In genomic region chr13:110770678-110771077, GRCh38 we compare ENCODE assay signal across 14 cellular contexts. TPM values are rescaled to one million over a fixed set of nuclear protein-coding genes. Genes with fewer than 3 reads are reported as not detected.
DNase-seq lines count a peak whose midpoint lies in the region; ATAC-seq, FAIRE-seq and TF ChIP-seq lines count a peak whose summit lies in the region.
"Had no signal": no experiment of that assay in that cellular context is flagged by ENCODE, and none has a peak within 500 bp of the region (broad histone marks: within the 10 kb centered on the region; RNA-seq: fewer than 3 reads in every experiment).

No MANE protein-coding gene starts in this region.

- peak overlapping the region; percentile 66 for H3K4me2 ChIP-seq in BLaER1
- no peak overlapping the region for H3K4me2 ChIP-seq in GM23338
- no peak overlapping the region for H3K4me2 ChIP-seq in K562 (ENCODE audit: insufficient read depth, low read length)
- no peak overlapping the region for H3K4me2 ChIP-seq in mesenchymal stem cell (ENCODE audit: low read length, poor library complexity, severe bottlenecking)
- H3K4me2 ChIP-seq: KMS-11 had no signal

- H3K27ac ChIP-seq in BLaER1 (no peak overlapping the region), GM23338 (ENCODE audit: low read depth) (no peak overlapping the region), K562 (ENCODE audit: extremely low read depth, low read depth, low read length) (no peak overlapping the region), mesenchymal stem cell (ENCODE audit: low read length, poor library complexity, severe bottlenecking) (no peak overlapping the region), right atrium auricular region (no peak overlapping the region)
- H3K27ac ChIP-seq: C4-2B, KMS-11 had no signal

- H3K9ac ChIP-seq in BLaER1 = no peak overlapping the region
- no peak overlapping the region for H3K9ac ChIP-seq in K562 (ENCODE audit: insufficient read depth in 1 of 2, low read depth in 2 of 2, low read length in 2 of 2)
- no peak overlapping the region for H3K9ac ChIP-seq in mesenchymal stem cell (ENCODE audit: low read length)
- H3K9ac ChIP-seq: KMS-11 had no signal

- no TSS peak for BruUV-seq in K562 (replicated peaks; lab: Mats Ljungman, UMichigan)

- H3K18ac ChIP-seq in mesenchymal stem cell (ENCODE audit: low read depth in 1 of 2, low read length in 2 of 2) = no peak overlapping the region

- CTCF ChIA-PET in K562 (lab: Yijun Ruan, JAX; ENCODE audit: low intra/inter-chr PET ratio) = no interaction called here

- H3K9me2 ChIP-seq in GM23338 (ENCODE audit: insufficient read depth) = peaks cover 14% of the 10 kb centered on the region

- intact Hi-C loops in K562 (cut with micrococcal nuclease) = no loop called here

- 2% methylated on average over 8 of the region's 10 CpGs for WGBS in K562 (ENCODE audit: insufficient coverage, low coverage, missing lambda C conversion rate)
- WGBS in mesenchymal stem cell = 97% methylated on average over 8 of the region's 10 CpGs

- TF ChIP-seq EP300 in K562 (IDR thresholded peaks at IDR 0.05; ENCODE audit: low read length) = no peak

- H2AK5ac ChIP-seq in mesenchymal stem cell (ENCODE audit: low read length, severe bottlenecking) = no peak overlapping the region

- H2BK12ac ChIP-seq in mesenchymal stem cell (ENCODE audit: low read length in 2 of 2) = no peak overlapping the region

- peak overlapping the region; percentile 56; the same call in 1 of the 2 replicates for H2AFZ ChIP-seq in GM23338
- H2AFZ ChIP-seq in K562 (ENCODE audit: low read depth, low read length) = no peak overlapping the region
- no peak overlapping the region for H2AFZ ChIP-seq in mesenchymal stem cell (ENCODE audit: low read depth, low read length)

- no peak overlapping the region for H4K91ac ChIP-seq in mesenchymal stem cell (ENCODE audit: low read length)

- no peaks in the 10 kb centered on the region for H3K9me3 Mint-ChIP-seq in GM23338
- H3K9me3 Mint-ChIP-seq: CD4-positive, alpha-beta T cell; HFFc6 had no signal

- no peak overlapping the region for H3K14ac ChIP-seq in mesenchymal stem cell (ENCODE audit: low read length in 2 of 2)

- no peak overlapping the region for H3K4me3 Mint-ChIP-seq in GM23338
- H3K4me3 Mint-ChIP-seq: B cell; CD4-positive, alpha-beta T cell; HFFc6 had no signal

- no peak overlapping the region for H4K8ac ChIP-seq in mesenchymal stem cell (ENCODE audit: low read length)

- no peaks in the 10 kb centered on the region for H3K27me3 Mint-ChIP-seq in GM23338 (ENCODE audit: insufficient read depth, low read depth, poor library complexity)

- no peak for FAIRE-seq in K562 (lab: Jason Lieb, UNC)

- TF ChIP-seq CTCF in GM23338 (conservative IDR thresholded peaks at IDR 0.05; ENCODE audit: low read depth in 2 of 2) = 0 out of 4 replicates have a peak, but pooled peaks of 1 of the 2 experiments have one; percentile 26
- TF ChIP-seq CTCF in K562 (IDR thresholded peaks at IDR 0.05 in 2 of 3, conservative IDR thresholded peaks at IDR 0.05 in 1 of 3; ENCODE audit: insufficient read depth in 2 of 3, low read depth in 1 of 3, low read length in 3 of 3) = no peak
- TF ChIP-seq CTCF in right atrium auricular region (IDR thresholded peaks at IDR 0.05) = no peak
- no peak for TF ChIP-seq CTCF in GM20000 (IDR thresholded peaks at IDR 0.05; ENCODE audit: extremely low read depth, missing control alignments)

- H3K36me3 ChIP-seq in BLaER1 (no peaks in the 10 kb centered on the region), GM23338 (ENCODE audit: insufficient read depth) (no peaks in the 10 kb centered on the region), K562 (ENCODE audit: control insufficient read depth, insufficient read depth, low read length) (no peaks in the 10 kb centered on the region), mesenchymal stem cell (ENCODE audit: control insufficient read depth in 1 of 2, insufficient read depth in 2 of 2, low read depth in 1 of 2, low read length in 2 of 2) (no peaks in the 10 kb centered on the region), MG63 (no peaks in the 10 kb centered on the region), right atrium auricular region (no peaks in the 10 kb centered on the region)

- H3K4ac ChIP-seq in mesenchymal stem cell (ENCODE audit: low read depth in 1 of 2, low read length in 2 of 2) = no peak overlapping the region

- H3K9me1 ChIP-seq in K562 (ENCODE audit: control insufficient read depth, insufficient read depth, low read length) = no peaks in the 10 kb centered on the region

- H3F3A ChIP-seq in GM23338 (replicated peaks; ENCODE audit: low read depth) = no peaks in the 10 kb centered on the region

- H3K4me3 ChIP-seq in BLaER1 (no peak overlapping the region), GM23338 (no peak overlapping the region), K562 (no peak overlapping the region), mesenchymal stem cell (ENCODE audit: insufficient read depth in 1 of 2, low read depth in 1 of 2, low read length in 2 of 2) (no peak overlapping the region), MG63 (no peak overlapping the region), right atrium auricular region (no peak overlapping the region)

- H3K36me3 Mint-ChIP-seq in GM23338 (ENCODE audit: low read depth) = no peaks in the 10 kb centered on the region

- no peak overlapping the region for H3K27ac Mint-ChIP-seq in GM23338
- H3K27ac Mint-ChIP-seq: B cell; CD4-positive, alpha-beta T cell; HFFc6 had no signal

- no peak for TF ChIP-seq RAD21 in K562 (CRISPR knock-in tag; conservative IDR thresholded peaks at IDR 0.05 in 1 of 2, IDR thresholded peaks at IDR 0.05 in 1 of 2)

- no peak for TF ChIP-seq POLR2A in K562 (conservative IDR thresholded peaks at IDR 0.05)

- H3K27me3 ChIP-seq in BLaER1 (no peaks in the 10 kb centered on the region), GM23338 (ENCODE audit: insufficient read depth) (no peaks in the 10 kb centered on the region), K562 (ENCODE audit: control insufficient read depth in 2 of 2, insufficient read depth in 2 of 2, low read length in 2 of 2) (peaks cover 12 to 34% of the 10 kb centered on the region in 2 experiments), mesenchymal stem cell (ENCODE audit: control insufficient read depth in 1 of 2, insufficient read depth in 1 of 2, low read length in 2 of 2) (peaks cover 18 to 42% of the 10 kb centered on the region in 2 experiments), MG63 (peaks cover 3% of the 10 kb centered on the region), right atrium auricular region (no peaks in the 10 kb centered on the region)

- H3K4me1 ChIP-seq in BLaER1 (peaks cover 30% of the 10 kb centered on the region), GM23338 (ENCODE audit: insufficient read depth) (no peaks in the 10 kb centered on the region), K562 (replicated peaks in 1 of 2; ENCODE audit: control insufficient read depth in 2 of 2, insufficient read depth in 2 of 2, low read length in 2 of 2) (no peaks in the 10 kb centered on the region; a peak in 1 of 5 replicates), mesenchymal stem cell (ENCODE audit: control insufficient read depth, insufficient read depth, low read depth, low read length) (peaks cover 1% of the 10 kb centered on the region), right atrium auricular region (no peaks in the 10 kb centered on the region)

- H2BK120ac ChIP-seq in mesenchymal stem cell (ENCODE audit: low read depth, low read length) = no peak overlapping the region

- H3K79me2 ChIP-seq in GM23338 (replicated peaks; ENCODE audit: insufficient read depth) = no peaks in the 10 kb centered on the region
- H3K79me2 ChIP-seq in K562 (ENCODE audit: control insufficient read depth, insufficient read depth, low read length) = no peaks in the 10 kb centered on the region

- H2BK5ac ChIP-seq in mesenchymal stem cell (ENCODE audit: low read depth, low read length, poor library complexity, severe bottlenecking) = no peak overlapping the region

- DNase-seq in GM23338 (ENCODE audit: low spot score) (no peak), K562 (ENCODE audit: extremely low read depth in 1 of 4, low spot score in 3 of 4) (no peak), mesenchymal stem cell (no peak), MG63 (no peak), right atrium auricular region (ENCODE audit: low spot score) (no peak), GM20000 (ENCODE audit: low spot score) (no peak)
- DNase-seq: CD4-positive, alpha-beta T cell; GF-D8; HFFc6 had no signal

- peak overlapping the region; percentile 46 for H2BK15ac ChIP-seq in mesenchymal stem cell (ENCODE audit: low read depth, poor library complexity, severe bottlenecking)

- peaks cover 3% of the 10 kb centered on the region; the same call in 1 of the 3 replicates for H3K4me1 Mint-ChIP-seq in GM23338

- no peaks in the 10 kb centered on the region for H3K79me1 ChIP-seq in mesenchymal stem cell (replicated peaks; ENCODE audit: low read length, poor library complexity, severe bottlenecking)

- ATAC-seq in GM23338 (peak; percentile 47; the same call in 1 of the 3 replicates), K562 (peak; percentile 77)
- ATAC-seq: HCT116 had no signal

- in situ Hi-C loops in K562 (cut with MboI) = no loop called here

- H4K20me1 ChIP-seq in BLaER1 (no peaks in the 10 kb centered on the region), GM23338 (replicated peaks; ENCODE audit: insufficient read depth) (no peaks in the 10 kb centered on the region), K562 (replicated peaks; ENCODE audit: control insufficient read depth, insufficient read depth, low read length) (no peaks in the 10 kb centered on the region; the same call in 1 of the 2 replicates)

- no peaks in the 10 kb centered on the region for H3K9me3 ChIP-seq in BLaER1
- H3K9me3 ChIP-seq in K562 (replicated peaks; ENCODE audit: control insufficient read depth, insufficient read depth, low read depth, low read length) = no peaks in the 10 kb centered on the region
- H3K9me3 ChIP-seq in mesenchymal stem cell (ENCODE audit: control insufficient read depth, low read length) = no peaks in the 10 kb centered on the region
- H3K9me3 ChIP-seq in MG63 = no peaks in the 10 kb centered on the region
- H3K9me3 ChIP-seq in right atrium auricular region = no peaks in the 10 kb centered on the region

- H3K23ac ChIP-seq in mesenchymal stem cell (ENCODE audit: low read length in 2 of 2) = no peak overlapping the region

- POLR2A ChIA-PET in K562 (lab: Yijun Ruan, JAX) = no interaction called here

RNA-seq across cellular contexts. Expression of gene ING1, which starts 57.2 kb away (rescaled TPM):
- 34.4 and 35.8 TPM in 2 replicates for total RNA-seq in GM23338 (2014; rRNA removed; shearing (Covaris generic))
- polyA plus RNA-seq in GM23338 (2016; fragmentation: Nextera tagmentation; extraction: Ambion mirVana) = 26.9 and 27.4 TPM in 2 replicates
- total RNA-seq in K562 (2011; cell fraction: chromatin; rRNA removed; ENCODE audit: low replicate concordance) = 8.3 and 11.8 TPM in 2 replicates
- 14.5 and 21.3 TPM in 2 replicates for total RNA-seq in K562 (2011; cell fraction: nucleolus; rRNA removed)
- total RNA-seq in K562 (2011; cell fraction: nucleoplasm; rRNA removed) = 10.2 and 11.3 TPM in 2 replicates
- total RNA-seq in K562 (2014; rRNA removed) = 19.2 and 20.1 TPM in 2 replicates
- 3.9 and 4.2 TPM in 2 replicates for total RNA-seq in K562 (2014; rRNA removed; fragmentation: Illumina TruSeq; extraction: Trizol)
- 8.2 and 9.1 TPM in 2 replicates for total RNA-seq in K562 (2015; rRNA removed; fragmentation: Illumina TruSeq; extraction: Trizol)
- total RNA-seq in K562 (2021) = 14.0 and 14.3 TPM in 2 replicates
- 9.6 and 9.7 TPM in 2 replicates for polyA plus RNA-seq in K562 (2011; rRNA removed)
- 14.2 and 24.3 TPM in 2 replicates for polyA plus RNA-seq in K562 (2011; cell fraction: cytosol; rRNA removed)
- 11.6 and 21.2 TPM in 2 replicates for polyA plus RNA-seq in K562 (2011; cell fraction: nucleus; rRNA removed)
- polyA plus RNA-seq in K562 (2012) = 11.0 and 14.4 TPM in 2 replicates
- 7.5 and 9.8 TPM in 2 replicates for polyA plus RNA-seq in K562 (2014; fragmentation: Illumina TruSeq; extraction: Trizol)
- polyA plus RNA-seq in K562 (2014; fragmentation: Nextera tagmentation; extraction: Ambion mirVana) = 1 to 10 TPM; 1.0 to 1.1 TPM
- 16.2 and 16.4 TPM in 2 replicates for polyA plus RNA-seq in K562 (2014; rRNA removed)
- polyA minus RNA-seq in K562 (2011; rRNA and poly(A)+ RNA removed) = 6.4 and 7.7 TPM in 2 replicates
- polyA minus RNA-seq in K562 (2011; cell fraction: cytosol; rRNA and poly(A)+ RNA removed) = 14.8 and 19.7 TPM in 2 replicates
- polyA minus RNA-seq in K562 (2011; cell fraction: nucleus; rRNA and poly(A)+ RNA removed) = 5.9 and 8.4 TPM in 2 replicates
- polyA plus RNA-seq in mesenchymal stem cell (2013, experiment 1 of 2) = 12.8 TPM
- polyA plus RNA-seq in mesenchymal stem cell (2013, experiment 2 of 2) = 12.5 TPM
- 5.2 and 14.7 TPM in 2 replicates for total RNA-seq in MG63 (2014; rRNA removed; shearing (Covaris generic); ENCODE audit: low replicate concordance)
- 1 to 10 TPM; 8.2 to 9.0 TPM for total RNA-seq in right atrium auricular region
